ENCODE assay signal across 30 cellular contexts in genomic region chr4:80781436-80781835, GRCh38.
"Had no signal": no experiment of that assay in that cellular context is flagged by ENCODE, and none has a peak within 500 bp of the region (broad histone marks: within the 10 kb centered on the region; RNA-seq: fewer than 3 reads in every experiment).

No MANE protein-coding gene starts in this region.

- H3K27me3 ChIP-seq: adrenal gland, brain microvascular endothelial cell had no signal

- H3K27ac ChIP-seq: adrenal gland, brain microvascular endothelial cell, cardiac muscle cell, PC-9, RWPE1 had no signal

- H3K4me1 ChIP-seq: adrenal gland had no signal

- DNase-seq: activated CD4-positive, alpha-beta T cell treated with anti-CD3 and anti-CD28 coated beads, Interleukin-2, amount 10 ng/mL, durations not matched to agents 24 days and 14 days; activated CD4-positive, alpha-beta T cell treated with anti-CD3 and anti-CD28 coated beads, Interleukin-2, amount 50 U/mL, for 4 hours; activated CD8-positive, alpha-beta T cell treated with anti-CD3 and anti-CD28 coated beads for 36 hours; activated gamma-delta T cell; activated naive CD4-positive, alpha-beta T cell treated with Interleukin-2 at 50 U/mL for 16 hours; activated T-cell treated with anti-CD3 and anti-CD28 coated beads, Interleukin-2, amount 50 U/mL, for 1 hour; adrenal gland; brain microvascular endothelial cell; Kasumi-1; KG1; MM.1S; MV-4-11; NCI-H1092; NCI-H146; NCI-H187; NCI-H2081; NCI-H2171 treated with DMSO at 0.1 percent for 48 hours; NCI-H345; NCI-H524 treated with DMSO at 0.1 percent for 48 hours; NCI-H748 treated with DMSO at 0.1 percent for 48 hours; NK-92 treated with Interleukin-12 subunit alpha and Interleukin-12 subunit beta, amount 100 ng/mL, for 24 hours; PC-9; SIG-M5; SW 1271; T-helper 1 cell; T-helper 2 cell; T-helper 9 cell had no signal

- H2AFZ ChIP-seq: PC-9 had no signal

- H3K4me2 ChIP-seq: PC-9 had no signal

- H3K4me3 ChIP-seq: adrenal gland, cardiac muscle cell, PC-9 had no signal

- H3K36me3 ChIP-seq: adrenal gland, brain microvascular endothelial cell, cardiac muscle cell had no signal

- H3K9me3 ChIP-seq: adrenal gland had no signal

- ATAC-seq: activated CD8-positive, alpha-beta T cell treated with anti-CD3 and anti-CD28 coated beads for 36 hours; Right ventricle myocardium inferior had no signal
